Comparison of ENCODE assay signal across 17 cellular contexts in the genomic region with DNA sequence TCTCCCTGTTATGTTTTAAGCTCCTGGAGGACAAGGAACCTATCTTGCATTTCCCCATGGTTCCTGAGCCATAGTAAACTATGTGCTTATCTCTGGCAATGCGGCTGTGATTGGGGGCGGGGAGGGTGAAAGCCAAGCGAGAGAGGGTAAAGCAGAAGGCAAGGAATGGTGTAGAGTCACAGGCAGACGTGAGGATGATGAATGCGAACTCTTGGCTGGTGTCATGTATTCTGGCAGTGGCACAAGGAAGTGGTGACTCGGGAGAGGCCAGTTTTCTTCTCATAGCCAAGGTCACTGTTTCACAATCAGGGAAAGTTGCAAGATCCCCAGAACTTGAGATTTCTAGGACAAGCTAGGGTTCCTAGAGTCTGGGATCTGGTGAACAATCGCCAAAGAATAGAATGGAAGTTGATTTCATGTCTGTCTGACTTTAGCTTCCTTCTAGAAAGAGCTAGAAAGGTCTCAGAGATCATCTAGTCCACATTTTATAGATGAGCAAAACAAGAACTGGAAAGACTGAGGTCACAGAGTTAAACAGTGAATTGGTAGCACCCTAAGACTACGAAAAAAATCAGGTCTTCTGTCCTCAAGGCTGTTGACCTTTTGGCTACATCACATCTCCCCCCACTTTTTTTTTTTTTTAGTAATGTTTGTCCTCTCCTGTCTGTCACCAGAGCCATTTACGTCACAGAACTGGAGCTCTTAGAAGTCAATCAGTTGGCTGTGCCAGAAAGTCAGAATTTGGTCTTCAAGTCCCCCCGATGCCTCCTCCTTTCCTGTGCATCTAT.
DNase-seq lines count a peak whose midpoint lies in the region; ATAC-seq, FAIRE-seq and TF ChIP-seq lines count a peak whose summit lies in the region.
"Had no signal": no experiment of that assay in that cellular context is flagged by ENCODE, and none has a peak within 500 bp of the region (broad histone marks: within the 10 kb centered on the region; RNA-seq: fewer than 3 reads in every experiment).

No MANE protein-coding gene starts in this region.

- no peaks in the 10 kb centered on the region for H4K20me1 ChIP-seq in BLaER1 treated with 17β-estradiol and CSF1 and Interleukin-3, amounts not matched to agents 10 nM and 100 nM

- TF ChIP-seq POLR2A in Peyer's patch (IDR thresholded peaks at IDR 0.05) = no peak

- H2BK5ac ChIP-seq in mesendoderm (ENCODE audit: low read length) = peak overlapping the region; percentile 81

- no peak for FAIRE-seq in kidney (lab: Jason Lieb, UNC)
- FAIRE-seq: islet of Langerhans had no signal

- H3K23ac ChIP-seq in mesendoderm (ENCODE audit: low read length) = peak overlapping the region; percentile 11

- H2BK15ac ChIP-seq in mesendoderm (replicated peaks; ENCODE audit: low read depth) = peak overlapping the region; percentile 64

- H3K4me1 Mint-ChIP-seq in naive thymus-derived CD8-positive, alpha-beta T cell = peaks cover 0 to 36% (median 0%) of the 10 kb centered on the region in 4 donors
- H3K4me1 Mint-ChIP-seq: T-helper 17 cell had no signal

- no CpG with 5 or more reads among the region's 10 CpGs for WGBS in mesendoderm (ENCODE audit: extremely low coverage, insufficient coverage, low lambda C conversion rate)

- no peak overlapping the region for H4K5ac ChIP-seq in mesendoderm (ENCODE audit: low read length)

- peak overlapping the region in 7 of 11 experiments; percentile 19 to 76 (median 55); a peak in 13 of 22 replicates for H3K4me2 ChIP-seq in BLaER1 treated with 17β-estradiol and CSF1 and Interleukin-3, amounts not matched to agents 10 nM and 100 nM
- H3K4me2 ChIP-seq in mesendoderm (ENCODE audit: low read length) = peak overlapping the region; percentile 23

- peaks cover 31 to 59% (median 51%) of the 10 kb centered on the region in 10 experiments for H3K4me1 ChIP-seq in BLaER1 treated with 17β-estradiol and CSF1 and Interleukin-3, amounts not matched to agents 10 nM and 100 nM
- H3K4me1 ChIP-seq in Peyer's patch (no peaks in the 10 kb centered on the region), cardiac muscle cell (ENCODE audit: low read depth) (peaks cover 13% of the 10 kb centered on the region), mesendoderm (ENCODE audit: control insufficient read depth, low read depth, low read length) (peaks cover 17% of the 10 kb centered on the region), kidney (ENCODE audit: control insufficient read depth in 1 of 2, insufficient read depth in 1 of 2, low read depth in 1 of 2, low read length in 2 of 2) (no peaks in the 10 kb centered on the region)

- H2BK120ac ChIP-seq in mesendoderm (ENCODE audit: low read depth, low read length) = peak overlapping the region; percentile 99

- intact Hi-C loops in posterior vena cava (cut with DNase I) (no loop called here), kidney (cut with DNase I) (no loop called here)

- H3K27me3 ChIP-seq in BLaER1 treated with 17β-estradiol and CSF1 and Interleukin-3, amounts not matched to agents 10 nM and 100 nM = no peaks in the 10 kb centered on the region
- H3K27me3 ChIP-seq in Peyer's patch (no peaks in the 10 kb centered on the region), cardiac muscle cell (no peaks in the 10 kb centered on the region), mesendoderm (ENCODE audit: insufficient read depth, low read length, poor library complexity) (no peaks in the 10 kb centered on the region)
- H3K27me3 ChIP-seq: esophagus muscularis mucosa, neutrophil had no signal

- H3K4me3 Mint-ChIP-seq in naive thymus-derived CD8-positive, alpha-beta T cell = no peak overlapping the region
- H3K4me3 Mint-ChIP-seq: T-helper 17 cell had no signal

- TF ChIP-seq CTCF in Peyer's patch (IDR thresholded peaks at IDR 0.05) (no peak), cardiac muscle cell (IDR thresholded peaks at IDR 0.05; ENCODE audit: low read depth, low read length) (no peak), kidney (IDR thresholded peaks at IDR 0.05; ENCODE audit: borderline replicate concordance, extremely low read depth, insufficient read depth) (no peak), omental fat pad (IDR thresholded peaks at IDR 0.05) (no peak)

- DNase-seq in Peyer's patch (peak in 2 of 3 donors; percentile 61 to 74), cardiac muscle cell (ENCODE audit: low read depth in 1 of 2, low spot score in 1 of 2) (peak; percentile 51 to 66), mesendoderm (peak; percentile 85), posterior vena cava (ENCODE audit: low spot score) (no peak), kidney (no peak), omental fat pad (ENCODE audit: low spot score) (no peak)
- DNase-seq in naive thymus-derived CD8-positive, alpha-beta T cell = no peak
- DNase-seq: ACHN; activated CD4-positive, alpha-beta T cell treated with anti-CD3 and anti-CD28 coated beads, Interleukin-2, amount 50 U/mL, for 48 hours; activated gamma-delta T cell treated with Interleukin-2 at 50 U/mL for 16 hours; OCI-M1; stimulated activated CD4-positive, alpha-beta T cell treated with anti-CD3 and anti-CD28 coated beads, Interleukin-2, amount 100 ng/mL, for 24 hours; T-helper 17 cell had no signal

- peaks cover 7 to 17% (median 11%) of the 10 kb centered on the region in 11 experiments; a peak in 16 of 22 replicates for H3K9me3 ChIP-seq in BLaER1 treated with 17β-estradiol and CSF1 and Interleukin-3, amounts not matched to agents 10 nM and 100 nM (replicated peaks in 1 of 11)
- H3K9me3 ChIP-seq in Peyer's patch = no peaks in the 10 kb centered on the region
- H3K9me3 ChIP-seq in cardiac muscle cell (ENCODE audit: low read depth) = no peaks in the 10 kb centered on the region
- H3K9me3 ChIP-seq in kidney (ENCODE audit: control insufficient read depth in 1 of 2, low read length in 2 of 2) = no peaks in the 10 kb centered on the region
- H3K9me3 ChIP-seq: neutrophil had no signal

- H3K79me2 ChIP-seq in mesendoderm (ENCODE audit: control insufficient read depth, insufficient read depth, low read length) = peaks cover 2% of the 10 kb centered on the region

- H3K18ac ChIP-seq in mesendoderm (ENCODE audit: low read length) = peak overlapping the region; percentile 85

- H3K79me1 ChIP-seq in mesendoderm (ENCODE audit: low read length) = no peaks in the 10 kb centered on the region

- H3K4ac ChIP-seq in mesendoderm (ENCODE audit: low read depth, low read length) = peak overlapping the region; percentile 85

- no peak overlapping the region for H3K9ac ChIP-seq in BLaER1 treated with 17β-estradiol and CSF1 and Interleukin-3, amounts not matched to agents 10 nM and 100 nM
- H3K9ac ChIP-seq in mesendoderm (ENCODE audit: low read length) (peak overlapping the region; percentile 27), kidney (ENCODE audit: low read length in 2 of 2) (no peak overlapping the region)

- POLR2A ChIA-PET in naive thymus-derived CD8-positive, alpha-beta T cell (lab: Charles Lee) = interaction anchor here (0.7 kb wide), 1 partner anchor 94 kb away, joined by 3 read pairs; no protein-coding TSS in a partner anchor

- H3K4me3 ChIP-seq in BLaER1 treated with 17β-estradiol and CSF1 and Interleukin-3, amounts not matched to agents 10 nM and 100 nM = no peak overlapping the region
- H3K4me3 ChIP-seq in Peyer's patch = no peak overlapping the region
- H3K4me3 ChIP-seq in cardiac muscle cell = no peak overlapping the region
- no peak overlapping the region for H3K4me3 ChIP-seq in mesendoderm (ENCODE audit: low read length)
- H3K4me3 ChIP-seq in kidney (ENCODE audit: low read length in 2 of 2) = no peak overlapping the region
- H3K4me3 ChIP-seq: esophagus muscularis mucosa had no signal

- peak overlapping the region in 3 of 11 experiments; percentile 3 to 39 (median 15); a peak in 5 of 22 replicates for H3K27ac ChIP-seq in BLaER1 treated with 17β-estradiol and CSF1 and Interleukin-3, amounts not matched to agents 10 nM and 100 nM
- H3K27ac ChIP-seq in Peyer's patch (no peak overlapping the region), cardiac muscle cell (no peak overlapping the region), mesendoderm (ENCODE audit: low read depth, low read length) (peak overlapping the region; percentile 45), kidney (ENCODE audit: low read depth in 2 of 2, low read length in 2 of 2) (no peak overlapping the region)
- H3K27ac ChIP-seq: esophagus muscularis mucosa, neutrophil had no signal

- peak overlapping the region in 1 of 10 donors; percentile 67 for H3K27ac Mint-ChIP-seq in naive thymus-derived CD8-positive, alpha-beta T cell
- H3K27ac Mint-ChIP-seq: T-helper 17 cell had no signal

- peaks cover 0 to 16% (median 8%) of the 10 kb centered on the region in 5 donors for H3K27me3 Mint-ChIP-seq in naive thymus-derived CD8-positive, alpha-beta T cell

- no peak overlapping the region for H4K8ac ChIP-seq in mesendoderm (ENCODE audit: low read depth, low read length)

- no peaks in the 10 kb centered on the region for H3K36me3 Mint-ChIP-seq in naive thymus-derived CD8-positive, alpha-beta T cell

- H3K56ac ChIP-seq in mesendoderm (ENCODE audit: low read length) = peak overlapping the region; percentile 57

- H2AK5ac ChIP-seq in mesendoderm (ENCODE audit: low read length) = peak overlapping the region; percentile 53

- ATAC-seq in naive thymus-derived CD8-positive, alpha-beta T cell = no peak
- ATAC-seq in omental fat pad (ENCODE audit: low FRiP score) = no peak
- ATAC-seq: T-helper 17 cell had no signal

- H3K36me3 ChIP-seq in BLaER1 treated with 17β-estradiol and CSF1 and Interleukin-3, amounts not matched to agents 10 nM and 100 nM = no peaks in the 10 kb centered on the region
- no peaks in the 10 kb centered on the region for H3K36me3 ChIP-seq in Peyer's patch
- H3K36me3 ChIP-seq in cardiac muscle cell = no peaks in the 10 kb centered on the region
- no peaks in the 10 kb centered on the region for H3K36me3 ChIP-seq in mesendoderm (ENCODE audit: control insufficient read depth, insufficient read depth, low read length)
- no peaks in the 10 kb centered on the region for H3K36me3 ChIP-seq in kidney (ENCODE audit: control insufficient read depth in 1 of 2, insufficient read depth in 2 of 2, low read length in 2 of 2)
- H3K36me3 ChIP-seq: esophagus muscularis mucosa, neutrophil had no signal

- H3K9me3 Mint-ChIP-seq in naive thymus-derived CD8-positive, alpha-beta T cell = peaks cover 0 to 4% (median 0%) of the 10 kb centered on the region in 9 donors

Comparison
In these comparisons a context has a peak if more than half of its experiments do, and no peak if none do; other contexts are left out.
1. DNase-seq: peak in Peyer's patch (2 of 3), cardiac muscle cell (2 of 2) and mesendoderm (single experiment); none in posterior vena cava (single experiment), kidney (single experiment), naive thymus-derived CD8-positive, alpha-beta T cell (0 of 10) and omental fat pad (single experiment).